18 cellular contexts compared by ENCODE assay signal in genomic region chrX:43702079-43702524, GRCh38. TPM values are rescaled to one million over a fixed set of nuclear protein-coding genes. Genes with fewer than 3 reads are reported as not detected.
DNase-seq lines count a peak whose midpoint lies in the region; ATAC-seq and TF ChIP-seq lines count a peak whose summit lies in the region.
"Had no signal": no experiment of that assay in that cellular context is flagged by ENCODE, and none has a peak within 500 bp of the region (broad histone marks: within the 10 kb centered on the region; RNA-seq: fewer than 3 reads in every experiment).

No MANE protein-coding gene starts in this region.

- peak; percentile 10 for DNase-seq in hepatocyte (ENCODE audit: low spot score)
- DNase-seq in sigmoid colon = no peak
- no peak for DNase-seq in coronary artery (ENCODE audit: low spot score)
- DNase-seq in brain microvascular endothelial cell = no peak
- DNase-seq in head of caudate nucleus = no peak
- DNase-seq: activated CD8-positive, alpha-beta T cell treated with anti-CD3 and anti-CD28 coated beads for 36 hours; activated naive CD8-positive, alpha-beta T cell treated with anti-CD3 and anti-CD28 coated beads for 36 hours; central memory CD4-positive, alpha-beta T cell; foreskin melanocyte; NCI-H1048; NCI-H2107; NCI-H774; WERI-Rb-1 had no signal

- H3K27ac ChIP-seq in 22Rv1 (peak overlapping the region; percentile 72), VCaP (peak overlapping the region; percentile 80), hepatocyte (peak overlapping the region; percentile 67), sigmoid colon (peak overlapping the region; percentile 66 to 78 (median 74)), coronary artery (peak overlapping the region in 1 of 2 donors; percentile 59), brain microvascular endothelial cell (no peak overlapping the region)
- H3K27ac ChIP-seq: skin epidermis, vagina, WERI-Rb-1 had no signal

- H3K9me3 ChIP-seq in hepatocyte (ENCODE audit: low read depth) (no peaks in the 10 kb centered on the region), sigmoid colon (no peaks in the 10 kb centered on the region)
- H3K9me3 ChIP-seq: vagina had no signal

- H3K4me3 ChIP-seq in hepatocyte = no peak overlapping the region
- no peak overlapping the region for H3K4me3 ChIP-seq in sigmoid colon
- H3K4me3 ChIP-seq in coronary artery = no peak overlapping the region
- H3K4me3 ChIP-seq in brain microvascular endothelial cell (ENCODE audit: low read depth, low read length) = no peak overlapping the region
- H3K4me3 ChIP-seq: skin epidermis, vagina had no signal

- H3K9me2 ChIP-seq in hepatocyte (replicated peaks; ENCODE audit: insufficient read depth) = no peaks in the 10 kb centered on the region

- no peak for ATAC-seq in HG03097 (IDR thresholded peaks at IDR 0.05; ENCODE audit: low FRiP score, unreplicated experiment)
- ATAC-seq: activated CD8-positive, alpha-beta T cell treated with anti-CD3 and anti-CD28 coated beads for 36 hours had no signal

- TF ChIP-seq CTCF in 22Rv1 (IDR thresholded peaks at IDR 0.05) (no peak), VCaP (conservative IDR thresholded peaks at IDR 0.05) (no peak), hepatocyte (IDR thresholded peaks at IDR 0.05; ENCODE audit: poor library complexity) (no peak), sigmoid colon (IDR thresholded peaks at IDR 0.05) (no peak), coronary artery (IDR thresholded peaks at IDR 0.05) (no peak), brain microvascular endothelial cell (IDR thresholded peaks at IDR 0.05; ENCODE audit: low read depth, low read length, missing control alignments) (no peak)

- TF ChIP-seq EP300 in sigmoid colon (IDR thresholded peaks at IDR 0.05) = no peak

- TF ChIP-seq POLR2A in sigmoid colon (IDR thresholded peaks at IDR 0.05) = no peak

- H3K27me3 ChIP-seq in hepatocyte (no peaks in the 10 kb centered on the region), sigmoid colon (no peaks in the 10 kb centered on the region), brain microvascular endothelial cell (replicated peaks) (no peaks in the 10 kb centered on the region)
- H3K27me3 ChIP-seq: vagina had no signal

- no peaks in the 10 kb centered on the region for H4K20me1 ChIP-seq in hepatocyte (ENCODE audit: insufficient read depth, poor library complexity, severe bottlenecking)

- intact Hi-C loops in sigmoid colon (cut with DNase I) (no loop called here), head of caudate nucleus (cut with DNase I) (no loop called here)

- peaks cover 24% of the 10 kb centered on the region for H3K4me1 ChIP-seq in hepatocyte (ENCODE audit: insufficient read depth)
- H3K4me1 ChIP-seq in sigmoid colon = peaks cover 0 to 70% (median 39%) of the 10 kb centered on the region in 4 donors

- H3K4me2 ChIP-seq in hepatocyte = peak overlapping the region; percentile 37

- no peaks in the 10 kb centered on the region for H3K36me3 ChIP-seq in hepatocyte (replicated peaks; ENCODE audit: insufficient read depth, low read depth)
- no peaks in the 10 kb centered on the region for H3K36me3 ChIP-seq in sigmoid colon
- no peaks in the 10 kb centered on the region for H3K36me3 ChIP-seq in brain microvascular endothelial cell (replicated peaks)
- H3K36me3 ChIP-seq: WERI-Rb-1 had no signal

- H3K79me2 ChIP-seq in hepatocyte = no peaks in the 10 kb centered on the region

- in situ Hi-C loops in brain microvascular endothelial cell (cut with HindIII; ENCODE audit: low pct_ligation_motif_present, low sequenced_read_pairs) = no loop called here

- 41% methylated on average over 2 of the region's 2 CpGs for WGBS in hepatocyte (ENCODE audit: low lambda C conversion rate, missing lambda C conversion rate)
- 12 to 65% methylated on average over 2 of the region's 2 CpGs for WGBS in sigmoid colon, 2 donors

- no peak overlapping the region for H2AFZ ChIP-seq in hepatocyte

RNA-seq across cellular contexts. Expression of gene MAOA, which starts 46.0 kb away (rescaled TPM):
- total RNA-seq in hepatocyte (110 and 126 TPM in 2 replicates), sigmoid colon (100 to 1,000 TPM; 116 to 208 (median 181) TPM)
- polyA plus RNA-seq in hepatocyte (43.1 and 54.0 TPM in 2 replicates), sigmoid colon (100 to 1,000 TPM; 133 to 230 (median 180) TPM)
